11 cellular contexts compared by ENCODE assay signal in genomic region chr6:30881392-30881986, GRCh38. TPM values are rescaled to one million over a fixed set of nuclear protein-coding genes. Genes with fewer than 3 reads are reported as not detected.
DNase-seq lines count a peak whose midpoint lies in the region; ATAC-seq and TF ChIP-seq lines count a peak whose summit lies in the region.
"Had no signal": no experiment of that assay in that cellular context is flagged by ENCODE, and none has a peak within 500 bp of the region (broad histone marks: within the 10 kb centered on the region; RNA-seq: fewer than 3 reads in every experiment).

No MANE protein-coding gene starts in this region.

- ATAC-seq in RWPE2 (ENCODE audit: low read depth), result no peak
- ATAC-seq in HG02970 (IDR thresholded peaks at IDR 0.05; ENCODE audit: low FRiP score, unreplicated experiment), result no peak
- ATAC-seq in GM18502 (IDR thresholded peaks at IDR 0.05; ENCODE audit: poor library complexity, unreplicated experiment), result no peak
- ATAC-seq: left lobe of liver had no signal

- intact Hi-C loops in sigmoid colon (cut with DNase I), result no loop called here

- WGBS in sigmoid colon, 2 donors, result 87 to 90% methylated on average over 7 of the region's 7 CpGs
- WGBS in suprapubic skin, result 84% methylated on average over 7 of the region's 7 CpGs

- H3F3A ChIP-seq in DOHH2 (ENCODE audit: control insufficient read depth, insufficient read depth), result peaks cover 10% of the 10 kb centered on the region

- peaks cover 59% of the 10 kb centered on the region for H3K4me1 ChIP-seq in DOHH2 (ENCODE audit: control insufficient read depth, low read length)
- H3K4me1 ChIP-seq in RWPE2 (ENCODE audit: insufficient read depth, poor library complexity, severe bottlenecking), result peaks cover 26% of the 10 kb centered on the region
- H3K4me1 ChIP-seq in sigmoid colon, result peaks cover 0 to 58% (median 43%) of the 10 kb centered on the region in 4 donors
- peaks cover 61% of the 10 kb centered on the region for H3K4me1 ChIP-seq in suprapubic skin
- H3K4me1 ChIP-seq in effector memory CD4-positive, alpha-beta T cell (ENCODE audit: control insufficient read depth, insufficient read depth, low read length, poor library complexity, severe bottlenecking), result peaks cover 36% of the 10 kb centered on the region

- no peaks in the 10 kb centered on the region for H3K9me2 ChIP-seq in DOHH2 (replicated peaks; ENCODE audit: control insufficient read depth, low read length)

- DNase-seq in RWPE2 (ENCODE audit: low spot score) (no peak), sigmoid colon (no peak), suprapubic skin (ENCODE audit: low spot score in 2 of 2) (no peak)
- DNase-seq in effector memory CD4-positive, alpha-beta T cell, result no peak
- DNase-seq: activated T-cell treated with anti-CD3 and anti-CD28 coated beads, Interleukin-2, amount 50 U/mL, for 1 hour; effector CD8-positive, alpha-beta T cell had no signal

- H3K27ac ChIP-seq in DOHH2 (ENCODE audit: low read depth, low read length) (no peak overlapping the region), RWPE2 (ENCODE audit: poor library complexity, severe bottlenecking) (peak overlapping the region; percentile 95), sigmoid colon (peak overlapping the region; percentile 89 to 95 (median 94)), suprapubic skin (no peak overlapping the region)
- no peak overlapping the region for H3K27ac ChIP-seq in effector memory CD4-positive, alpha-beta T cell (ENCODE audit: insufficient read depth, low read length, poor library complexity, severe bottlenecking)

- peaks cover 4% of the 10 kb centered on the region; the same call in 1 of the 2 replicates for H4K20me1 ChIP-seq in DOHH2 (ENCODE audit: control insufficient read depth, insufficient read depth, low read depth, low read length)

- H3K9me3 ChIP-seq in DOHH2 (ENCODE audit: control insufficient read depth, insufficient read depth, low read length) (no peaks in the 10 kb centered on the region), RWPE2 (ENCODE audit: severe bottlenecking) (no peaks in the 10 kb centered on the region), iPS-18c (ENCODE audit: control insufficient read depth, insufficient read depth, low read length) (no peaks in the 10 kb centered on the region), sigmoid colon (no peaks in the 10 kb centered on the region), suprapubic skin (no peaks in the 10 kb centered on the region)
- H3K9me3 ChIP-seq in effector memory CD4-positive, alpha-beta T cell (ENCODE audit: control insufficient read depth, low read length), result no peaks in the 10 kb centered on the region

- TF ChIP-seq EP300 in sigmoid colon (IDR thresholded peaks at IDR 0.05), result no peak
- no peak for TF ChIP-seq EP300 in suprapubic skin (IDR thresholded peaks at IDR 0.05)

- TF ChIP-seq CTCF in DOHH2 (IDR thresholded peaks at IDR 0.05; ENCODE audit: low read depth, low read length, poor library complexity, severe bottlenecking) (no peak), RWPE2 (IDR thresholded peaks at IDR 0.05; ENCODE audit: poor library complexity, severe bottlenecking) (no peak), sigmoid colon (IDR thresholded peaks at IDR 0.05) (no peak), suprapubic skin (IDR thresholded peaks at IDR 0.05) (no peak)

- no peaks in the 10 kb centered on the region for H3K27me3 ChIP-seq in DOHH2 (ENCODE audit: control insufficient read depth, low read length)
- H3K27me3 ChIP-seq in RWPE2 (ENCODE audit: insufficient read depth, poor library complexity, severe bottlenecking), result no peaks in the 10 kb centered on the region
- H3K27me3 ChIP-seq in sigmoid colon, result no peaks in the 10 kb centered on the region
- no peaks in the 10 kb centered on the region for H3K27me3 ChIP-seq in suprapubic skin
- no peaks in the 10 kb centered on the region for H3K27me3 ChIP-seq in effector memory CD4-positive, alpha-beta T cell (replicated peaks; ENCODE audit: control insufficient read depth, insufficient read depth, low read length, poor library complexity, severe bottlenecking)

- H3K79me2 ChIP-seq in DOHH2 (ENCODE audit: control insufficient read depth, low read length), result peaks cover 17% of the 10 kb centered on the region

- peak overlapping the region; percentile 98 for H3K4me2 ChIP-seq in DOHH2 (ENCODE audit: low read length)

- TF ChIP-seq POLR2A in sigmoid colon (IDR thresholded peaks at IDR 0.05) (no peak), suprapubic skin (IDR thresholded peaks at IDR 0.05) (no peak)

- H3K4me3 ChIP-seq in DOHH2 (ENCODE audit: low read length) (no peak overlapping the region), RWPE2 (ENCODE audit: severe bottlenecking) (no peak overlapping the region), iPS-18c (ENCODE audit: insufficient read depth, low read depth, low read length) (peak overlapping the region; percentile 42), sigmoid colon (no peak overlapping the region), suprapubic skin (no peak overlapping the region)
- no peak overlapping the region for H3K4me3 ChIP-seq in effector memory CD4-positive, alpha-beta T cell (ENCODE audit: insufficient read depth, low read depth, low read length, poor library complexity, severe bottlenecking)

- H3K36me3 ChIP-seq in DOHH2 (ENCODE audit: control insufficient read depth, low read length), result no peaks in the 10 kb centered on the region
- H3K36me3 ChIP-seq in RWPE2 (ENCODE audit: low read depth), result no peaks in the 10 kb centered on the region
- no peaks in the 10 kb centered on the region for H3K36me3 ChIP-seq in sigmoid colon
- H3K36me3 ChIP-seq in suprapubic skin, result no peaks in the 10 kb centered on the region
- H3K36me3 ChIP-seq in effector memory CD4-positive, alpha-beta T cell (ENCODE audit: control insufficient read depth, insufficient read depth, low read length), result no peaks in the 10 kb centered on the region

RNA-seq across cellular contexts. Expression of gene DDR1, which starts 2.8 kb away (rescaled TPM):
- 10 to 100 TPM in 2 of 4 donors, 1 to 10 TPM in 2; 7.9 to 25.2 (median 13.6) TPM for total RNA-seq in sigmoid colon
- 100 to 1,000 TPM in 1 of 3 donors, 10 to 100 TPM in 2; 25.7 to 110 (median 27.0) TPM for polyA plus RNA-seq in sigmoid colon
- 100 to 1,000 TPM; 161 to 210 (median 188) TPM for total RNA-seq in suprapubic skin

RNA-seq across cellular contexts. Expression of gene GTF2H4, which starts 26.5 kb away (rescaled TPM):
- total RNA-seq in sigmoid colon (10 to 100 TPM in 2 of 4 donors, 1 to 10 TPM in 2; 7.7 to 28.5 (median 13.1) TPM), suprapubic skin (10 to 100 TPM; 10.5 to 33.5 (median 11.3) TPM)
- 10 to 100 TPM in 2 of 3 donors, 1 to 10 TPM in 1; 9.9 to 21.9 (median 12.6) TPM for polyA plus RNA-seq in sigmoid colon

RNA-seq across cellular contexts. Expression of gene VARS2, which starts 32.5 kb away (rescaled TPM):
- total RNA-seq in sigmoid colon (10 to 100 TPM in 1 of 4 donors, 1 to 10 TPM in 3; 6.7 to 13.0 (median 9.0) TPM), suprapubic skin (10 to 100 TPM; 12.6 to 22.0 (median 19.2) TPM)
- polyA plus RNA-seq in sigmoid colon, result 10 to 100 TPM in 1 of 3 donors, 1 to 10 TPM in 2; 6.9 to 23.0 (median 7.8) TPM

RNA-seq across cellular contexts. Expression of gene SFTA2, which starts 50.5 kb away (rescaled TPM):
- total RNA-seq in sigmoid colon, result not detected
- 1 to 10 TPM in 1 of 3 donors, not detected in 2; 3.6 TPM for polyA plus RNA-seq in sigmoid colon
- not detected for total RNA-seq in suprapubic skin
- total RNA-seq: left lobe of liver had no signal

RNA-seq across cellular contexts. Expression of gene MUCL3, which starts 59.3 kb away (rescaled TPM):
- total RNA-seq in sigmoid colon (not detected), suprapubic skin (not detected)
- polyA plus RNA-seq in sigmoid colon, result under 1 TPM in 1 of 3 donors, not detected in 2; under 0.01 TPM
- total RNA-seq: left lobe of liver had no signal

Comparison
In these comparisons a context has a peak if more than half of its experiments do, and no peak if none do; other contexts are left out.
1. H3K27ac ChIP-seq: peak in RWPE2 (single experiment) and sigmoid colon (4 of 4); none in DOHH2 (single experiment), suprapubic skin (single experiment) and effector memory CD4-positive, alpha-beta T cell (single experiment).
2. RNA of gene DDR1, which starts 2.8 kb away (total RNA-seq): 161 to 210 TPM in suprapubic skin; 7.9 to 25.2 TPM in sigmoid colon; every median in the first group is over 4 times any median in the second.